In the genomic region with DNA sequence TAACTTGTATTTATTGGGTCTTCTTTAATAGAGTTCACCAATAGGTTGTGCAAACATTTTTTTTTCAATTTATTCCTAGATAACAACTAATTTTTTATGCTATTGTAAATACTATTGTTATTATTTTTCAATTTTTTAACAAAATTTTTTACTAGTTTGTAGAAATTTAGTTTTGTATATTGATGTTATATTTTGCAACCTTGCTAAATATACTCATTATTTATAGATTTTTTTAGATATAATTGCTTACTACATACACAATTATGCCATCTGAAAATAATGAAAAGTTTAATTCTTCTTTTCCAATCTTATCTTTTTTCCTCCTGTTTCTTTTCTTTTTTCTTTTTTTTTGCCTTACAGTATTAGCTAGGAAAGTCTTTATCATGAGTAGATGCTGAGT, we compare ENCODE assay signal across 22 cellular contexts.
"Had no signal": no experiment of that assay in that cellular context is flagged by ENCODE, and none has a peak within 500 bp of the region (broad histone marks: within the 10 kb centered on the region; RNA-seq: fewer than 3 reads in every experiment).

No MANE protein-coding gene starts in this region.

- H3K9ac ChIP-seq: KMS-11, SK-N-SH had no signal

- H3K27ac ChIP-seq: KMS-11, RWPE1 had no signal

- H3K9me3 ChIP-seq: SK-N-SH had no signal

- DNase-seq: IMR-90, Kasumi-1, MM.1S, NCI-H1092, NCI-H1105 treated with DMSO at 0.1 percent for 48 hours, NCI-H1417 treated with DMSO at 0.1 percent for 48 hours, NCI-H146, NCI-H187, NCI-H2029, NCI-H2081 treated with DMSO at 0.1 percent for 48 hours, NCI-H2171, NCI-H226, NCI-H446, NCI-H510A, NCI-H524 treated with DMSO at 0.1 percent for 48 hours, NCI-H69, NCI-H774, SHP77, SK-N-SH had no signal

- FAIRE-seq: HepG2 had no signal
